14 cellular contexts compared by ENCODE assay signal in the genomic region with DNA sequence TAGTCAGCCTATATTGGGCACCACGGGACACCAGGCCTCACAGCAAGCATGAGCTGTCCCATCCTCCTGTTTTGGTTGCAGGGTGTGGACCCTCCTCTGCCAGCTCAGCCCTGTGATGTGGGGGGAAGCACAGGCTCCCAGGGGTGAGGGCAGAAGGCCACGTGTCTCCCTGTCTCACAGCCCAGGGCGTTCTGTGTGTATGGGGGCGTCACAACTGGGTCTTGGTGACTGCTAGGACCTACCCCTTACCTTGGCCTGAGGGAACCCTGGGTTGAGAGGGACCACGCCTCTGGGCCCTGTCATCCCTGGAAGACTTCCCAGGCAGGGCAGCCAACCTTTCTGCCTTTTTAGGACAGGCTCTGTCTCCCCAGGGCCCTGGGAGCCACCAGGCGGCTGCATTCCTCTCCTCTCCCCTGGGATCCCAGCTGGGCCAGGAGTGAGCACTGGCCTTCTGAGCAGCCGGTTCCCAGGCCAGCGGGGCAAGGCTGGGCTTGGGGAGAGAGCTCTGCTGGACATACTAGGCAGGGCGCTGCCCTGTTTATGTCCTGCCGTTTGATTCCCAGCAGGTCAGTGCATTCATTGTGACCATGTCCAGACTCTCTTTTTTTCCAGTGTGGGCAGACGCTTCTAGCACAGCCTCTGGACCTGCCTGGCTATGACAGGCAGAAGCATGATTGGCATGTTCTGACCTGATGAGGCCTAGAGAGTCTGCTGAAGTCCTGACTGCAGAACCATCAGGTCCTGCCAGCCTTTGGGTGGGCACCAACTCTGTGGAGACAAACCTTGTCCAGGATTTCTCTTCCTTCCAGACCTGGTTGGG.
A peak's percentile ranks its signal among the peaks of the same experiment; 100 is the strongest.
DNase-seq lines count a peak whose midpoint lies in the region; ATAC-seq and TF ChIP-seq lines count a peak whose summit lies in the region.
"Had no signal": no experiment of that assay in that cellular context is flagged by ENCODE, and none has a peak within 500 bp of the region (broad histone marks: within the 10 kb centered on the region; RNA-seq: fewer than 3 reads in every experiment).

No MANE protein-coding gene starts in this region.

- no peak overlapping the region for H3K4me3 ChIP-seq in sigmoid colon
- H3K4me3 ChIP-seq: left lung had no signal

- peaks cover 17% of the 10 kb centered on the region for H3K4me1 Mint-ChIP-seq in activated CD8-positive, alpha-beta T cell treated with anti-CD3 and anti-CD28 coated beads for 36 hours (ENCODE audit: low read depth)

- peaks cover 0 to 99% (median 98%) of the 10 kb centered on the region in 4 donors for H3K4me1 ChIP-seq in sigmoid colon

- intact Hi-C loops in activated CD8-positive, alpha-beta T cell treated with anti-CD3 and anti-CD28 coated beads for 36 hours (cut with micrococcal nuclease) = no loop called here
- intact Hi-C loops in left cardiac atrium (cut with DNase I) (loop anchor here in 1 of 2 donors (10.0 kb wide), 1 partner anchor 246 kb away; no protein-coding TSS in a partner anchor), sigmoid colon (cut with DNase I) (no loop called here)

- no peak for TF ChIP-seq CTCF in activated CD8-positive, alpha-beta T cell treated with anti-CD3 and anti-CD28 coated beads for 36 hours (IDR thresholded peaks at IDR 0.05)
- TF ChIP-seq CTCF in sigmoid colon (IDR thresholded peaks at IDR 0.05) = peak in 3 of 4 experiments; percentile 9 to 17 (median 15)

- H3K27ac Mint-ChIP-seq in activated CD8-positive, alpha-beta T cell treated with anti-CD3 and anti-CD28 coated beads for 36 hours = peak overlapping the region; percentile 75
- H3K27ac Mint-ChIP-seq: type B pancreatic cell had no signal

- H3K4me3 Mint-ChIP-seq in activated CD8-positive, alpha-beta T cell treated with anti-CD3 and anti-CD28 coated beads for 36 hours = no peak overlapping the region
- H3K4me3 Mint-ChIP-seq: type B pancreatic cell had no signal

- H3K27me3 ChIP-seq in sigmoid colon = no peaks in the 10 kb centered on the region
- H3K27me3 ChIP-seq: left lung had no signal

- ATAC-seq in activated CD8-positive, alpha-beta T cell treated with anti-CD3 and anti-CD28 coated beads for 36 hours = peak; percentile 25
- ATAC-seq in left cardiac atrium = peak; percentile 42 to 60
- ATAC-seq in HG02763 (IDR thresholded peaks at IDR 0.05; ENCODE audit: unreplicated experiment) = no peak
- ATAC-seq: left lung, SK-N-SH treated with all-trans-retinoic acid at 6 μM for 48 hours had no signal

- peak; percentile 64 for DNase-seq in AG20443 (ENCODE audit: low spot score)
- peak; percentile 26 for DNase-seq in activated CD8-positive, alpha-beta T cell treated with anti-CD3 and anti-CD28 coated beads for 36 hours
- peak; percentile 70 for DNase-seq in left cardiac atrium
- DNase-seq in sigmoid colon = peak; percentile 85
- no peak for DNase-seq in NCI-H774 (lab: John Stamatoyannopoulos, UW)
- DNase-seq in DMS79 (lab: John Stamatoyannopoulos, UW) = no peak
- DNase-seq in NCI-H2081 treated with DMSO at 0.1 percent for 48 hours (lab: John Stamatoyannopoulos, UW) = no peak
- DNase-seq: activated CD4-positive, alpha-beta T cell treated with anti-CD3 and anti-CD28 coated beads, Interleukin-2, amount 50 U/mL, for 4 hours; left lung; NCI-H345 had no signal

- no peaks in the 10 kb centered on the region for H3K27me3 Mint-ChIP-seq in activated CD8-positive, alpha-beta T cell treated with anti-CD3 and anti-CD28 coated beads for 36 hours
- H3K27me3 Mint-ChIP-seq: type B pancreatic cell had no signal

- TF ChIP-seq POLR2A in sigmoid colon (IDR thresholded peaks at IDR 0.05) = no peak

- no peaks in the 10 kb centered on the region for H3K36me3 Mint-ChIP-seq in activated CD8-positive, alpha-beta T cell treated with anti-CD3 and anti-CD28 coated beads for 36 hours (ENCODE audit: low read depth)
- H3K36me3 Mint-ChIP-seq: type B pancreatic cell had no signal

- no peak for TF ChIP-seq EP300 in sigmoid colon (IDR thresholded peaks at IDR 0.05)

- no peaks in the 10 kb centered on the region for H3K36me3 ChIP-seq in sigmoid colon
- H3K36me3 ChIP-seq: left lung had no signal

- POLR2A ChIA-PET in activated CD8-positive, alpha-beta T cell treated with anti-CD3 and anti-CD28 coated beads for 36 hours (lab: Charles Lee) = no interaction called here

- no peaks in the 10 kb centered on the region for H3K9me3 ChIP-seq in sigmoid colon
- H3K9me3 ChIP-seq: left lung had no signal

- WGBS in sigmoid colon, 2 donors = 69 to 75% methylated on average over 11 of the region's 11 CpGs

- peak overlapping the region; percentile 79 to 94 (median 90) for H3K27ac ChIP-seq in sigmoid colon
- H3K27ac ChIP-seq: KMS-11 had no signal

- CTCF ChIA-PET in activated CD8-positive, alpha-beta T cell treated with anti-CD3 and anti-CD28 coated beads for 36 hours (lab: Charles Lee) = interaction anchor here (1.3 to 1.4 kb wide), 2 partner anchors 14 to 62 kb away, joined by 3 to 4 read pairs; no protein-coding TSS in a partner anchor

- H3K9me3 Mint-ChIP-seq in activated CD8-positive, alpha-beta T cell treated with anti-CD3 and anti-CD28 coated beads for 36 hours = no peaks in the 10 kb centered on the region
- H3K9me3 Mint-ChIP-seq: type B pancreatic cell had no signal

Comparison
In these comparisons a context has a peak if more than half of its experiments do, and no peak if none do; other contexts are left out.
1. DNase-seq: peak in AG20443 (single experiment), activated CD8-positive, alpha-beta T cell treated with anti-CD3 and anti-CD28 coated beads for 36 hours (single experiment), left cardiac atrium (single experiment) and sigmoid colon (single experiment); none in NCI-H774 (single experiment), DMS79 (single experiment) and NCI-H2081 treated with DMSO at 0.1 percent for 48 hours (single experiment).